ENCODE assay signal across 19 cellular contexts in genomic region chr3:95334461-95334860, GRCh38.
DNase-seq lines count a peak whose midpoint lies in the region; ATAC-seq, FAIRE-seq and TF ChIP-seq lines count a peak whose summit lies in the region.
"Had no signal": no experiment of that assay in that cellular context is flagged by ENCODE, and none has a peak within 500 bp of the region (broad histone marks: within the 10 kb centered on the region; RNA-seq: fewer than 3 reads in every experiment).

No MANE protein-coding gene starts in this region.

- no peak for TF ChIP-seq RAD21 in K562 (CRISPR knock-in tag; conservative IDR thresholded peaks at IDR 0.05 in 1 of 2, IDR thresholded peaks at IDR 0.05 in 1 of 2)

- intact Hi-C loops in K562 (cut with micrococcal nuclease): no loop called here
- intact Hi-C loops in CD4-positive, alpha-beta T cell (cut with DNase I, micrococcal nuclease): no loop called here

- no peaks in the 10 kb centered on the region for H3K27me3 ChIP-seq in K562 (ENCODE audit: control insufficient read depth in 2 of 2, insufficient read depth in 2 of 2, low read length in 2 of 2)
- H3K27me3 ChIP-seq in CD4-positive, alpha-beta T cell (ENCODE audit: control insufficient read depth, insufficient read depth, low read length): no peaks in the 10 kb centered on the region
- H3K27me3 ChIP-seq: BLaER1 treated with 17β-estradiol and CSF1 and Interleukin-3, amounts not matched to agents 10 nM and 100 nM had no signal

- ATAC-seq in K562 (no peak), GM18519 (IDR thresholded peaks at IDR 0.05; ENCODE audit: low FRiP score, unreplicated experiment) (no peak)
- no peak for ATAC-seq in CD4-positive, alpha-beta T cell (ENCODE audit: poor library complexity)

- no peaks in the 10 kb centered on the region for H3K27me3 Mint-ChIP-seq in CD4-positive, alpha-beta T cell
- H3K27me3 Mint-ChIP-seq: B cell; CD8-positive, alpha-beta memory T cell had no signal

- no peak for TF ChIP-seq CTCF in K562 (IDR thresholded peaks at IDR 0.05 in 2 of 3, conservative IDR thresholded peaks at IDR 0.05 in 1 of 3; ENCODE audit: insufficient read depth in 2 of 3, low read depth in 1 of 3, low read length in 3 of 3)
- TF ChIP-seq CTCF in CD4-positive, alpha-beta T cell (IDR thresholded peaks at IDR 0.05): no peak

- no peaks in the 10 kb centered on the region for H3K9me1 ChIP-seq in K562 (ENCODE audit: control insufficient read depth, insufficient read depth, low read length)

- peaks cover under 1% of the 10 kb centered on the region for H3K9me3 Mint-ChIP-seq in CD4-positive, alpha-beta T cell

- POLR2A ChIA-PET in K562 (lab: Yijun Ruan, JAX): no interaction called here
- POLR2A ChIA-PET in CD4-positive, alpha-beta T cell (lab: Charles Lee): no interaction called here

- H3K36me3 ChIP-seq in K562 (ENCODE audit: control insufficient read depth, insufficient read depth, low read length): no peaks in the 10 kb centered on the region
- H3K36me3 ChIP-seq: BLaER1 treated with 17β-estradiol and CSF1 and Interleukin-3, amounts not matched to agents 10 nM and 100 nM had no signal

- H3K4me3 Mint-ChIP-seq in CD4-positive, alpha-beta T cell: no peak overlapping the region
- H3K4me3 Mint-ChIP-seq: B cell; CD8-positive, alpha-beta memory T cell had no signal

- no peaks in the 10 kb centered on the region for H3K36me3 Mint-ChIP-seq in CD4-positive, alpha-beta T cell (ENCODE audit: low read depth)
- H3K36me3 Mint-ChIP-seq: CD8-positive, alpha-beta memory T cell had no signal

- TF ChIP-seq EP300 in K562 (IDR thresholded peaks at IDR 0.05; ENCODE audit: low read length): no peak

- in situ Hi-C loops in K562 (cut with MboI): no loop called here

- no TSS peak for BruUV-seq in K562 (replicated peaks; lab: Mats Ljungman, UMichigan)

- TF ChIP-seq POLR2A in K562 (conservative IDR thresholded peaks at IDR 0.05): no peak

- no peak overlapping the region for H3K27ac Mint-ChIP-seq in CD4-positive, alpha-beta T cell
- H3K27ac Mint-ChIP-seq: B cell; CD8-positive, alpha-beta memory T cell had no signal

- no peaks in the 10 kb centered on the region for H3K9me3 ChIP-seq in K562 (replicated peaks; ENCODE audit: control insufficient read depth, insufficient read depth, low read depth, low read length)
- H3K9me3 ChIP-seq in CD4-positive, alpha-beta T cell (ENCODE audit: control insufficient read depth, low read length): peaks cover 3% of the 10 kb centered on the region
- H3K9me3 ChIP-seq: BLaER1 treated with 17β-estradiol and CSF1 and Interleukin-3, amounts not matched to agents 10 nM and 100 nM had no signal

- CTCF ChIA-PET in K562 (lab: Yijun Ruan, JAX; ENCODE audit: low intra/inter-chr PET ratio): no interaction called here
- CTCF ChIA-PET in CD4-positive, alpha-beta T cell (lab: Charles Lee): no interaction called here

- H2AFZ ChIP-seq in K562 (ENCODE audit: low read depth, low read length): no peak overlapping the region
- H2AFZ ChIP-seq: GM23248 had no signal

- FAIRE-seq in K562 (lab: Jason Lieb, UNC): no peak
- peak; percentile 33 for FAIRE-seq in frontal cortex (lab: Jason Lieb, UNC)
- FAIRE-seq: H54, HTR-8/SVneo had no signal

- H3K9ac ChIP-seq in K562 (ENCODE audit: insufficient read depth in 1 of 2, low read depth in 2 of 2, low read length in 2 of 2): no peak overlapping the region
- H3K9ac ChIP-seq: BLaER1 treated with 17β-estradiol and CSF1 and Interleukin-3, amounts not matched to agents 10 nM and 100 nM; GM23248 had no signal

- H3K79me2 ChIP-seq in K562 (ENCODE audit: control insufficient read depth, insufficient read depth, low read length): no peaks in the 10 kb centered on the region

- no peaks in the 10 kb centered on the region for H4K20me1 ChIP-seq in K562 (replicated peaks; ENCODE audit: control insufficient read depth, insufficient read depth, low read length)
- H4K20me1 ChIP-seq: BLaER1 treated with 17β-estradiol and CSF1 and Interleukin-3, amounts not matched to agents 10 nM and 100 nM had no signal

- H3K4me2 ChIP-seq in K562 (ENCODE audit: insufficient read depth, low read length): no peak overlapping the region

- H3K4me3 ChIP-seq in K562: no peak overlapping the region
- H3K4me3 ChIP-seq: BLaER1 treated with 17β-estradiol and CSF1 and Interleukin-3, amounts not matched to agents 10 nM and 100 nM; GM23248 had no signal

- no peaks in the 10 kb centered on the region for H3K4me1 Mint-ChIP-seq in CD4-positive, alpha-beta T cell (ENCODE audit: low read depth)
- H3K4me1 Mint-ChIP-seq: B cell; CD8-positive, alpha-beta memory T cell had no signal

- DNase-seq in NCI-H2196 (lab: John Stamatoyannopoulos, UW; ENCODE audit: unreplicated experiment) (peak; percentile 6), NCI-H2196 treated with DMSO at 0.1 percent for 48 hours (lab: John Stamatoyannopoulos, UW; ENCODE audit: unreplicated experiment) (no peak), K562 (ENCODE audit: extremely low read depth in 1 of 4, low spot score in 3 of 4) (no peak), frontal cortex (ENCODE audit: low spot score in 2 of 2) (no peak), activated gamma-delta T cell (lab: John Stamatoyannopoulos, UW) (no peak)
- DNase-seq in CD4-positive, alpha-beta T cell: no peak
- DNase-seq: CD8-positive, alpha-beta memory T cell; COR-L47; DMS153; DMS79; GF-D8; GM23248; HCEC 1CT; IMR-90 had no signal

- no peak overlapping the region for H3K27ac ChIP-seq in K562 (ENCODE audit: extremely low read depth, low read depth, low read length)
- H3K27ac ChIP-seq in CD4-positive, alpha-beta T cell (ENCODE audit: low read depth, low read length): no peak overlapping the region
- H3K27ac ChIP-seq: BLaER1 treated with 17β-estradiol and CSF1 and Interleukin-3, amounts not matched to agents 10 nM and 100 nM; GM23248 had no signal

- no peaks in the 10 kb centered on the region for H3K4me1 ChIP-seq in K562 (replicated peaks in 1 of 2; ENCODE audit: control insufficient read depth in 2 of 2, insufficient read depth in 2 of 2, low read length in 2 of 2)

TF ChIP-seq in K562, 482 proteins besides CTCF, POLR2A, EP300 and RAD21:
- TF ChIP-seq THRAP3 (IDR thresholded peaks at IDR 0.05; ENCODE audit: borderline replicate concordance) (no peak), NFIC (IDR thresholded peaks at IDR 0.05) (0 out of 2 replicates have a peak, but pooled peaks have one; percentile 7), PURB (CRISPR knock-in tag; IDR thresholded peaks at IDR 0.05; ENCODE audit: low read depth) (no peak), USF1 (CRISPR knock-in tag; IDR thresholded peaks at IDR 0.05) (no peak), ZNF282 (CRISPR knock-in tag; IDR thresholded peaks at IDR 0.05) (no peak), NFYB (IDR thresholded peaks at IDR 0.05; ENCODE audit: extremely low read depth, insufficient read length) (no peak), UBTF (IDR thresholded peaks at IDR 0.05; ENCODE audit: borderline replicate concordance in 1 of 2, low read depth in 2 of 2, low read length in 2 of 2) (no peak)
TF ChIP-seq in K562: peak in this region for 1.
